In the genomic region with DNA sequence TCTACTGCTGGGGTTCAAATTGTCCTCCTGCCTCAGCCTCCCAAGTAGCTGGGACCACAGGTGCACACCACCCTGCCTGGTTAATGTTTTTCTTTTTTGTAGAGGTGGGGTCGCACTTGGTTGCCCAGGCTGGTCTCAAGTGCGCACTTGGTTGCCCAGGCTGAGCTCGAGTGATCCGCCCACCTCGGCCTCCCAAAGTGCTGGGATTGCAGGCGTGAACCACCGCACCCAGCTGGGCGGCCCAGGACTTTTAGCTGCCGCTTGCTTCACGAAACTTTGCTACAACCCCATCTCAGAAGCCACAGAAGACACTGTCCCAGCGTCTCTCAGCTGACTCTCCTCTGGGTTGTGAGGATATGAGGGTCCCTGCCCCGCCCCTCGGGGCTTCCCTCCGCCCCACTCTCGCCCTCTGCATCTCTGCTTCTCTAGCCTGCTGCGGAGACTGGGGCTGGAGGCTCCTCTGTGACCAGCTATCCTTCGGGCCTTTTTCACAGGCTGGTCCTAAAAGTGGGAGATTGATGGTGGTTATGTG, we compare ENCODE assay signal across 1 cellular context.
TF ChIP-seq lines count a peak whose summit lies in the region.

No MANE protein-coding gene starts in this region.

TF ChIP-seq in HepG2, 621 proteins besides CTCF, POLR2A, EP300 and RAD21:
- TF ChIP-seq ARNT2 (CRISPR knock-in tag; IDR thresholded peaks at IDR 0.05; ENCODE audit: low read depth): no peak
- peak; percentile 22; the same call in 1 of the 2 replicates for TF ChIP-seq ZNF770 (CRISPR knock-in tag; IDR thresholded peaks at IDR 0.05)
